ENCODE assay signal across 8 cellular contexts in the genomic region with DNA sequence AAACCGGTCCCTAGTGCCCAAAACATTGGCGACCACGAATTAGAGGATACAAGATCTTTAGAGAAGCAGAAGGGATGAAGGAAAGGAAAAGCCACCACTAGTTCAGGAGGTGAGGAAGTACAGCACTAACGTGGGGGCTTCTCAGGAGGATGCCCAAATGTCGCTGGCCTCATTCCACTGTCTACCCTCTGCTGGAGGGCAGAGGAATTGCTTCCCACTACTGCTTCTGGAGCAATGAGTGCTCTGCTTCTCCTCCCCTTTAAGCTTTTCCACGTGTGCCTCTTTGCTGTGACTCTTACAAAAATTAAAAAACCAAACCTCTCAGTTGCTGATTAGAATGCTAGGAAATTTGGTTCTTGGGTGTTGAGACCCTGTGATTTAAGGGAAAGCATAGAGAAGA.
A peak's percentile ranks its signal among the peaks of the same experiment; 100 is the strongest.
DNase-seq lines count a peak whose midpoint lies in the region; ATAC-seq, FAIRE-seq and TF ChIP-seq lines count a peak whose summit lies in the region.

No MANE protein-coding gene starts in this region.

- CTCF ChIA-PET in activated CD8-positive, alpha-beta T cell treated with anti-CD3 and anti-CD28 coated beads for 36 hours (lab: Charles Lee): no interaction called here
- CTCF ChIA-PET in activated CD8-positive, alpha-beta T cell treated with anti-CD3 and anti-CD28 coated beads, Interleukin-2, amount 10 ng/mL, durations not matched to agents 7 days and 5 days (lab: Charles Lee): no interaction called here
- CTCF ChIA-PET in GM12878 (lab: Yijun Ruan, JAX): interaction anchor here (0.7 to 8.2 kb wide), 10 partner anchors 10 to 229 kb away, joined by 3 to 72 read pairs (median 3); no protein-coding TSS in a partner anchor

- no peak overlapping the region for H3K9ac ChIP-seq in GM12878 (ENCODE audit: control insufficient read depth, insufficient read depth, low read length)

- no peaks in the 10 kb centered on the region for H3K9me3 Mint-ChIP-seq in activated CD8-positive, alpha-beta T cell treated with anti-CD3 and anti-CD28 coated beads for 36 hours
- no peaks in the 10 kb centered on the region for H3K9me3 Mint-ChIP-seq in activated CD8-positive, alpha-beta T cell treated with anti-CD3 and anti-CD28 coated beads, Interleukin-2, amount 10 ng/mL, durations not matched to agents 7 days and 5 days (ENCODE audit: insufficient read depth)

- H3K27me3 ChIP-seq in GM12878 (replicated peaks in 1 of 2; ENCODE audit: control insufficient read depth in 2 of 2, insufficient read depth in 2 of 2, low read length in 1 of 2): no peaks in the 10 kb centered on the region; a peak in 1 of 4 replicates
- H3K27me3 ChIP-seq in gastrocnemius medialis: no peaks in the 10 kb centered on the region
- H3K27me3 ChIP-seq in tibial nerve: no peaks in the 10 kb centered on the region

- no peak overlapping the region for H3K4me3 Mint-ChIP-seq in activated CD8-positive, alpha-beta T cell treated with anti-CD3 and anti-CD28 coated beads for 36 hours
- H3K4me3 Mint-ChIP-seq in activated CD8-positive, alpha-beta T cell treated with anti-CD3 and anti-CD28 coated beads, Interleukin-2, amount 10 ng/mL, durations not matched to agents 7 days and 5 days: no peak overlapping the region

- H3K36me3 ChIP-seq in GM12878 (ENCODE audit: control insufficient read depth in 2 of 2, insufficient read depth in 2 of 2, low read length in 1 of 2) (no peaks in the 10 kb centered on the region), gastrocnemius medialis (no peaks in the 10 kb centered on the region), tibial nerve (no peaks in the 10 kb centered on the region)

- intact Hi-C loops in activated CD8-positive, alpha-beta T cell treated with anti-CD3 and anti-CD28 coated beads for 36 hours (cut with micrococcal nuclease): no loop called here
- intact Hi-C loops in GM12878 (cut with micrococcal nuclease; ENCODE audit: unreplicated experiment) (loop anchor here (2.0 to 5.0 kb wide), 3 partner anchors 54 to 279 kb away; a partner anchor contains a TSS), gastrocnemius medialis (cut with DNase I; ENCODE audit: low total_unique reads) (no loop called here)

- no peaks in the 10 kb centered on the region for H3K36me3 Mint-ChIP-seq in activated CD8-positive, alpha-beta T cell treated with anti-CD3 and anti-CD28 coated beads for 36 hours (ENCODE audit: low read depth)
- no peaks in the 10 kb centered on the region for H3K36me3 Mint-ChIP-seq in activated CD8-positive, alpha-beta T cell treated with anti-CD3 and anti-CD28 coated beads, Interleukin-2, amount 10 ng/mL, durations not matched to agents 7 days and 5 days (ENCODE audit: low read depth)

- SMC1A ChIA-PET in GM12878 (lab: Charles Lee; ENCODE audit: uncharacterized antibody, unreplicated experiment): interaction anchor here (0.7 to 5.7 kb wide), 7 partner anchors 10 to 87 kb away, joined by 3 to 40 read pairs (median 4); no protein-coding TSS in a partner anchor

- no peaks in the 10 kb centered on the region for H3K4me1 Mint-ChIP-seq in activated CD8-positive, alpha-beta T cell treated with anti-CD3 and anti-CD28 coated beads for 36 hours (ENCODE audit: low read depth)
- no peaks in the 10 kb centered on the region for H3K4me1 Mint-ChIP-seq in activated CD8-positive, alpha-beta T cell treated with anti-CD3 and anti-CD28 coated beads, Interleukin-2, amount 10 ng/mL, durations not matched to agents 7 days and 5 days (ENCODE audit: low read depth)

- H3K4me3 ChIP-seq in GM12878 (no peak overlapping the region), gastrocnemius medialis (no peak overlapping the region), tibial nerve (no peak overlapping the region)

- in situ Hi-C loops in GM12878 (cut with MboI): no loop called here
- in situ Hi-C loops in gastrocnemius medialis (cut with MboI; ENCODE audit: low sequenced_read_pairs in 4 of 4): no loop called here

- H3K9me3 ChIP-seq in GM12878 (replicated peaks; ENCODE audit: control insufficient read depth, insufficient read depth, low read length) (no peaks in the 10 kb centered on the region), gastrocnemius medialis (no peaks in the 10 kb centered on the region), tibial nerve (no peaks in the 10 kb centered on the region)

- no peak for ATAC-seq in activated CD8-positive, alpha-beta T cell treated with anti-CD3 and anti-CD28 coated beads for 36 hours
- no peak for ATAC-seq in activated CD8-positive, alpha-beta T cell treated with anti-CD3 and anti-CD28 coated beads, Interleukin-2, amount 10 ng/mL, durations not matched to agents 7 days and 5 days
- peak; percentile 70 for ATAC-seq in HG03520 (IDR thresholded peaks at IDR 0.05; ENCODE audit: unreplicated experiment)
- ATAC-seq in GM12878: peak; percentile 86
- no peak for ATAC-seq in gastrocnemius medialis
- ATAC-seq in GM21526 (IDR thresholded peaks at IDR 0.05; ENCODE audit: low FRiP score, unreplicated experiment): no peak

- TF ChIP-seq POLR2A in GM12878 (IDR thresholded peaks at IDR 0.05; ENCODE audit: low read depth, low read length) (no peak), gastrocnemius medialis (IDR thresholded peaks at IDR 0.05) (no peak), tibial nerve (IDR thresholded peaks at IDR 0.05) (no peak)

- H4K20me1 ChIP-seq in GM12878 (ENCODE audit: control insufficient read depth, insufficient read depth): no peaks in the 10 kb centered on the region

- no peak for TF ChIP-seq CTCF in activated CD8-positive, alpha-beta T cell treated with anti-CD3 and anti-CD28 coated beads for 36 hours (IDR thresholded peaks at IDR 0.05)
- TF ChIP-seq CTCF in GM12878 (IDR thresholded peaks at IDR 0.05 in 2 of 3, conservative IDR thresholded peaks at IDR 0.05 in 1 of 3; ENCODE audit: control insufficient read depth in 2 of 3, extremely low read depth in 1 of 3, insufficient read depth in 1 of 3, low read depth in 3 of 3, low read length in 3 of 3) (peak; percentile 34 to 73 (median 65)), gastrocnemius medialis (IDR thresholded peaks at IDR 0.05 in 4 of 5, conservative IDR thresholded peaks at IDR 0.05 in 1 of 5) (peak in 4 of 5 experiments; percentile 33 to 52 (median 44)), tibial nerve (IDR thresholded peaks at IDR 0.05) (peak in 1 of 5 experiments; percentile 6)

- H3K27ac Mint-ChIP-seq in activated CD8-positive, alpha-beta T cell treated with anti-CD3 and anti-CD28 coated beads for 36 hours: no peak overlapping the region
- no peak overlapping the region for H3K27ac Mint-ChIP-seq in activated CD8-positive, alpha-beta T cell treated with anti-CD3 and anti-CD28 coated beads, Interleukin-2, amount 10 ng/mL, durations not matched to agents 7 days and 5 days

- peak; percentile 6 for DNase-seq in activated CD8-positive, alpha-beta T cell treated with anti-CD3 and anti-CD28 coated beads for 36 hours
- DNase-seq in activated CD8-positive, alpha-beta T cell treated with anti-CD3 and anti-CD28 coated beads, Interleukin-2, amount 10 ng/mL, durations not matched to agents 7 days and 5 days: no peak
- DNase-seq in GM12878 (ENCODE audit: low read depth, low spot score) (no peak), gastrocnemius medialis (no peak), ecto neural progenitor cell (ENCODE audit: low spot score) (no peak), tibial nerve (ENCODE audit: low spot score in 2 of 2) (no peak)

- TF ChIP-seq RAD21 in GM12878 (IDR thresholded peaks at IDR 0.05; ENCODE audit: insufficient read depth, low read depth, low read length): peak; percentile 46

- TF ChIP-seq EP300 in GM12878 (IDR thresholded peaks at IDR 0.05; ENCODE audit: borderline replicate concordance in 1 of 2, control insufficient read depth in 1 of 2, low read depth in 2 of 2, low read length in 2 of 2) (no peak), tibial nerve (IDR thresholded peaks at IDR 0.05) (no peak)

- peaks cover 5% of the 10 kb centered on the region for H3K27me3 Mint-ChIP-seq in activated CD8-positive, alpha-beta T cell treated with anti-CD3 and anti-CD28 coated beads for 36 hours
- no peaks in the 10 kb centered on the region for H3K27me3 Mint-ChIP-seq in activated CD8-positive, alpha-beta T cell treated with anti-CD3 and anti-CD28 coated beads, Interleukin-2, amount 10 ng/mL, durations not matched to agents 7 days and 5 days (ENCODE audit: low read depth)

- H3K4me1 ChIP-seq in GM12878 (ENCODE audit: control insufficient read depth, insufficient read depth, low read length): no peaks in the 10 kb centered on the region
- H3K4me1 ChIP-seq in gastrocnemius medialis: no peaks in the 10 kb centered on the region
- H3K4me1 ChIP-seq in tibial nerve: no peaks in the 10 kb centered on the region

- H3K79me2 ChIP-seq in GM12878 (ENCODE audit: control insufficient read depth, insufficient read depth, low read length): no peaks in the 10 kb centered on the region

- FAIRE-seq in GM12878 (lab: Jason Lieb, UNC): no peak

- RAD21 ChIA-PET in GM12878 (lab: Charles Lee; ENCODE audit: unreplicated experiment): interaction anchor here (4.8 kb wide), 1 partner anchor 88 kb away, joined by 41 read pairs; no protein-coding TSS in a partner anchor

- no peak overlapping the region for H2AFZ ChIP-seq in GM12878 (ENCODE audit: control insufficient read depth, low read depth, low read length)

- BruUV-seq in GM12878 (replicated peaks; lab: Mats Ljungman, UMichigan): no TSS peak

- 47% methylated on average over 6 of the region's 6 CpGs for WGBS in GM12878 (ENCODE audit: insufficient coverage, insufficient replicate concordance, low lambda C conversion rate, missing lambda C conversion rate)
- 57 to 74% methylated on average over 6 of the region's 6 CpGs for WGBS in tibial nerve, 2 donors

- no peak overlapping the region for H3K4me2 ChIP-seq in GM12878 (ENCODE audit: control insufficient read depth, insufficient read depth)

- H3K27ac ChIP-seq in GM12878 (ENCODE audit: control insufficient read depth, insufficient read depth) (no peak overlapping the region), gastrocnemius medialis (no peak overlapping the region), tibial nerve (no peak overlapping the region)

- POLR2A ChIA-PET in activated CD8-positive, alpha-beta T cell treated with anti-CD3 and anti-CD28 coated beads for 36 hours (lab: Charles Lee): no interaction called here
- POLR2A ChIA-PET in activated CD8-positive, alpha-beta T cell treated with anti-CD3 and anti-CD28 coated beads, Interleukin-2, amount 10 ng/mL, durations not matched to agents 7 days and 5 days (lab: Charles Lee): no interaction called here
- POLR2A ChIA-PET in GM12878 (lab: Charles Lee): no interaction called here

TF ChIP-seq in GM12878, 131 proteins besides CTCF, POLR2A, EP300 and RAD21:
- no peak for TF ChIP-seq KDM1A (IDR thresholded peaks at IDR 0.05; ENCODE audit: borderline replicate concordance)
- peak; percentile 49 for TF ChIP-seq SMC3 (IDR thresholded peaks at IDR 0.05; ENCODE audit: borderline replicate concordance, low read length)

Comparison
In these comparisons a context has a peak if more than half of its experiments do, and no peak if none do; other contexts are left out.
1. ATAC-seq: peak in HG03520 (single experiment) and GM12878 (single experiment); none in activated CD8-positive, alpha-beta T cell treated with anti-CD3 and anti-CD28 coated beads for 36 hours (single experiment), activated CD8-positive, alpha-beta T cell treated with anti-CD3 and anti-CD28 coated beads, Interleukin-2, amount 10 ng/mL, durations not matched to agents 7 days and 5 days (single experiment), gastrocnemius medialis (0 of 2) and GM21526 (single experiment).